ENCODE assay signal across 8 cellular contexts in genomic region chr1:94801919-94802546, GRCh38. TPM values are rescaled to one million over a fixed set of nuclear protein-coding genes. Genes with fewer than 3 reads are reported as not detected.
DNase-seq lines count a peak whose midpoint lies in the region; ATAC-seq and TF ChIP-seq lines count a peak whose summit lies in the region.

No MANE protein-coding gene starts in this region.

- in situ Hi-C loops in GM13976 (cut with MboI; ENCODE audit: low sequenced_read_pairs, unreplicated experiment): loop anchor here (10.0 to 25.0 kb wide), 2 partner anchors 317 to 465 kb away; no protein-coding TSS in a partner anchor

- 20 to 36% (median 29%) methylated on average over 6 to 7 of the region's 7 CpGs for WGBS in adrenal gland, 4 donors

- H3K27ac ChIP-seq in AG04450 (ENCODE audit: low read depth, low read length): peak overlapping the region; percentile 11
- peak overlapping the region in 4 of 5 donors; percentile 54 to 81 (median 67) for H3K27ac ChIP-seq in adrenal gland
- H3K27ac ChIP-seq in right atrium auricular region: peak overlapping the region; percentile 66 to 74

- TF ChIP-seq POLR2A in adrenal gland (IDR thresholded peaks at IDR 0.05): no peak

- no peak overlapping the region; the same call in 1 of the 2 replicates for H3K4me3 ChIP-seq in AG04450 (ENCODE audit: low read depth, low read length)
- peak overlapping the region in 1 of 4 donors; percentile 31 for H3K4me3 ChIP-seq in adrenal gland
- peak overlapping the region in 1 of 2 donors; percentile 7 for H3K4me3 ChIP-seq in right atrium auricular region

- TF ChIP-seq CTCF in AG04450 (IDR thresholded peaks at IDR 0.05; ENCODE audit: low read depth, low read length): peak; percentile 63
- TF ChIP-seq CTCF in GM13976 (IDR thresholded peaks at IDR 0.05; ENCODE audit: borderline replicate concordance, control extremely low read depth, extremely low read depth, insufficient read depth, missing control alignments): no peak
- TF ChIP-seq CTCF in adrenal gland (IDR thresholded peaks at IDR 0.05): peak in 5 of 6 experiments; percentile 38 to 59 (median 43)
- peak in 1 of 2 donors; percentile 68 for TF ChIP-seq CTCF in right atrium auricular region (IDR thresholded peaks at IDR 0.05)

- POLR2A ChIA-PET in AG04450 (lab: Yijun Ruan, JAX): interaction anchor here (0.5 to 3.0 kb wide), 3 partner anchors 64 to 274 kb away, joined by 3 to 15 read pairs (median 6); partner anchors contain the start of gene F3

- intact Hi-C loops in adrenal gland (cut with DNase I): loop anchor here (5.0 to 10.0 kb wide), 4 partner anchors 207 to 317 kb away; partner anchors contain the start of gene F3 (in 1 of the 2)

- no peaks in the 10 kb centered on the region for H3K36me3 ChIP-seq in adrenal gland (replicated peaks in 1 of 2)
- H3K36me3 ChIP-seq in right atrium auricular region: no peaks in the 10 kb centered on the region

- peak; percentile 89 for ATAC-seq in HG03060 (IDR thresholded peaks at IDR 0.05; ENCODE audit: low read depth, unreplicated experiment)

- H3K27me3 ChIP-seq in AG04450 (ENCODE audit: control insufficient read depth, insufficient read depth, low read length) (no peaks in the 10 kb centered on the region), adrenal gland (no peaks in the 10 kb centered on the region), right atrium auricular region (no peaks in the 10 kb centered on the region)

- H3K4me1 ChIP-seq in adrenal gland (replicated peaks in 1 of 2) (peaks cover 11 to 79% of the 10 kb centered on the region in 2 donors), right atrium auricular region (peaks cover 0 to 37% of the 10 kb centered on the region in 2 donors)

- DNase-seq in AG04450 (ENCODE audit: low read depth, low spot score): peak; percentile 86
- DNase-seq in GM13976 (ENCODE audit: low spot score): peak; percentile 50
- DNase-seq in NCI-H345 (lab: John Stamatoyannopoulos, UW): peak; percentile 60
- DNase-seq in adrenal gland: peak in 6 of 7 donors; percentile 29 to 70 (median 38)
- no peak for DNase-seq in right atrium auricular region (ENCODE audit: low spot score)
- DNase-seq in retina: peak; percentile 62
- DNase-seq in effector CD4-positive, alpha-beta T cell: no peak

- CTCF ChIA-PET in AG04450 (lab: Charles Lee): interaction anchor here (0.7 to 6.9 kb wide), 15 partner anchors 25 to 406 kb away, joined by 3 to 135 read pairs (median 4); partner anchors contain the start of gene F3

- H3K9me3 ChIP-seq in AG04450 (ENCODE audit: control insufficient read depth, insufficient read depth, low read length) (no peaks in the 10 kb centered on the region), adrenal gland (replicated peaks in 1 of 3) (no peaks in the 10 kb centered on the region), right atrium auricular region (no peaks in the 10 kb centered on the region)

RNA-seq across cellular contexts. Expression of gene SLC44A3, which starts 18.1 kb away (rescaled TPM):
- polyA plus RNA-seq in AG04450 (2011; rRNA removed) (3.2 and 3.4 TPM in 2 replicates), adrenal gland (10 to 100 TPM in 1 of 3 donors, 1 to 10 TPM in 2; 4.2 to 21.0 (median 7.3) TPM)
- polyA minus RNA-seq in AG04450 (2011; rRNA and poly(A)+ RNA removed): 2.6 and 3.3 TPM in 2 replicates
- total RNA-seq in adrenal gland (10 to 100 TPM in 3 of 8 donors, 1 to 10 TPM in 5; 6.6 to 26.2 (median 9.5) TPM), right atrium auricular region (1 to 10 TPM; 2.7 to 9.5 TPM)

Comparison
In these comparisons a context has a peak if more than half of its experiments do, and no peak if none do; other contexts are left out.
1. DNase-seq: peak in AG04450 (single experiment), GM13976 (single experiment), NCI-H345 (single experiment), adrenal gland (6 of 7) and retina (single experiment); none in right atrium auricular region (single experiment) and effector CD4-positive, alpha-beta T cell (single experiment).
2. H3K27ac ChIP-seq: peak in every context shown above with its lines; median percentile 70 in right atrium auricular region; 67 in adrenal gland; 11 in AG04450.